In genomic region chr3:52771334-52771681, GRCh38 we compare ENCODE assay signal across 1 cellular context.
TF ChIP-seq lines count a peak whose summit lies in the region.

No MANE protein-coding gene starts in this region.

TF ChIP-seq in GM12878, 131 proteins besides CTCF, POLR2A, EP300 and RAD21:
- TF ChIP-seq FOXM1 (IDR thresholded peaks at IDR 0.05; ENCODE audit: low read depth, low read length) (no peak), TBL1XR1 (IDR thresholded peaks at IDR 0.05; ENCODE audit: low read depth, low read length) (no peak), MYC (IDR thresholded peaks at IDR 0.05; ENCODE audit: insufficient read depth, insufficient read length, insufficient replicate concordance, low read length, severe bottlenecking) (no peak), ATF2 (IDR thresholded peaks at IDR 0.05; ENCODE audit: low read length) (no peak), TARDBP (IDR thresholded peaks at IDR 0.05; ENCODE audit: borderline replicate concordance) (no peak), MEF2A (IDR thresholded peaks at IDR 0.05; ENCODE audit: insufficient read depth, low read depth, low read length) (no peak), IRF5 (IDR thresholded peaks at IDR 0.05; ENCODE audit: borderline replicate concordance) (no peak), SIN3A (IDR thresholded peaks at IDR 0.05; ENCODE audit: low read depth, low read length) (no peak), SREBF1 (IDR thresholded peaks at IDR 0.05; ENCODE audit: low read length) (no peak), MLLT1 (IDR thresholded peaks at IDR 0.05) (0 out of 2 replicates have a peak, but pooled peaks have one; percentile 46), NBN (IDR thresholded peaks at IDR 0.05) (0 out of 2 replicates have a peak, but pooled peaks have one; percentile 14)
- TF ChIP-seq, protein P1, sequence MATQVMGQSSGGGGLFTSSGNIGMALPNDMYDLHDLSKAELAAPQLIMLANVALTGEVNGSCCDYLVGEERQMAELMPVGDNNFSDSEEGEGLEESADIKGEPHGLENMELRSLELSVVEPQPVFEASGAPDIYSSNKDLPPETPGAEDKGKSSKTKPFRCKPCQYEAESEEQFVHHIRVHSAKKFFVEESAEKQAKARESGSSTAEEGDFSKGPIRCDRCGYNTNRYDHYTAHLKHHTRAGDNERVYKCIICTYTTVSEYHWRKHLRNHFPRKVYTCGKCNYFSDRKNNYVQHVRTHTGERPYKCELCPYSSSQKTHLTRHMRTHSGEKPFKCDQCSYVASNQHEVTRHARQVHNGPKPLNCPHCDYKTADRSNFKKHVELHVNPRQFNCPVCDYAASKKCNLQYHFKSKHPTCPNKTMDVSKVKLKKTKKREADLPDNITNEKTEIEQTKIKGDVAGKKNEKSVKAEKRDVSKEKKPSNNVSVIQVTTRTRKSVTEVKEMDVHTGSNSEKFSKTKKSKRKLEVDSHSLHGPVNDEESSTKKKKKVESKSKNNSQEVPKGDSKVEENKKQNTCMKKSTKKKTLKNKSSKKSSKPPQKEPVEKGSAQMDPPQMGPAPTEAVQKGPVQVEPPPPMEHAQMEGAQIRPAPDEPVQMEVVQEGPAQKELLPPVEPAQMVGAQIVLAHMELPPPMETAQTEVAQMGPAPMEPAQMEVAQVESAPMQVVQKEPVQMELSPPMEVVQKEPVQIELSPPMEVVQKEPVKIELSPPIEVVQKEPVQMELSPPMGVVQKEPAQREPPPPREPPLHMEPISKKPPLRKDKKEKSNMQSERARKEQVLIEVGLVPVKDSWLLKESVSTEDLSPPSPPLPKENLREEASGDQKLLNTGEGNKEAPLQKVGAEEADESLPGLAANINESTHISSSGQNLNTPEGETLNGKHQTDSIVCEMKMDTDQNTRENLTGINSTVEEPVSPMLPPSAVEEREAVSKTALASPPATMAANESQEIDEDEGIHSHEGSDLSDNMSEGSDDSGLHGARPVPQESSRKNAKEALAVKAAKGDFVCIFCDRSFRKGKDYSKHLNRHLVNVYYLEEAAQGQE (IDR thresholded peaks at IDR 0.05; ENCODE audit: low read depth, low read length), result no peak
- TF ChIP-seq, protein P2, sequence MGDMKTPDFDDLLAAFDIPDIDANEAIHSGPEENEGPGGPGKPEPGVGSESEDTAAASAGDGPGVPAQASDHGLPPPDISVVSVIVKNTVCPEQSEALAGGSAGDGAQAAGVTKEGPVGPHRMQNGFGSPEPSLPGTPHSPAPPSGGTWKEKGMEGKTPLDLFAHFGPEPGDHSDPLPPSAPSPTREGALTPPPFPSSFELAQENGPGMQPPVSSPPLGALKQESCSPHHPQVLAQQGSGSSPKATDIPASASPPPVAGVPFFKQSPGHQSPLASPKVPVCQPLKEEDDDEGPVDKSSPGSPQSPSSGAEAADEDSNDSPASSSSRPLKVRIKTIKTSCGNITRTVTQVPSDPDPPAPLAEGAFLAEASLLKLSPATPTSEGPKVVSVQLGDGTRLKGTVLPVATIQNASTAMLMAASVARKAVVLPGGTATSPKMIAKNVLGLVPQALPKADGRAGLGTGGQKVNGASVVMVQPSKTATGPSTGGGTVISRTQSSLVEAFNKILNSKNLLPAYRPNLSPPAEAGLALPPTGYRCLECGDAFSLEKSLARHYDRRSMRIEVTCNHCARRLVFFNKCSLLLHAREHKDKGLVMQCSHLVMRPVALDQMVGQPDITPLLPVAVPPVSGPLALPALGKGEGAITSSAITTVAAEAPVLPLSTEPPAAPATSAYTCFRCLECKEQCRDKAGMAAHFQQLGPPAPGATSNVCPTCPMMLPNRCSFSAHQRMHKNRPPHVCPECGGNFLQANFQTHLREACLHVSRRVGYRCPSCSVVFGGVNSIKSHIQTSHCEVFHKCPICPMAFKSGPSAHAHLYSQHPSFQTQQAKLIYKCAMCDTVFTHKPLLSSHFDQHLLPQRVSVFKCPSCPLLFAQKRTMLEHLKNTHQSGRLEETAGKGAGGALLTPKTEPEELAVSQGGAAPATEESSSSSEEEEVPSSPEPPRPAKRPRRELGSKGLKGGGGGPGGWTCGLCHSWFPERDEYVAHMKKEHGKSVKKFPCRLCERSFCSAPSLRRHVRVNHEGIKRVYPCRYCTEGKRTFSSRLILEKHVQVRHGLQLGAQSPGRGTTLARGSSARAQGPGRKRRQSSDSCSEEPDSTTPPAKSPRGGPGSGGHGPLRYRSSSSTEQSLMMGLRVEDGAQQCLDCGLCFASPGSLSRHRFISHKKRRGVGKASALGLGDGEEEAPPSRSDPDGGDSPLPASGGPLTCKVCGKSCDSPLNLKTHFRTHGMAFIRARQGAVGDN (IDR thresholded peaks at IDR 0.05), result no peak
TF ChIP-seq in GM12878: peak in this region for 2.
